ENCODE assay signal across 27 cellular contexts in the genomic region with DNA sequence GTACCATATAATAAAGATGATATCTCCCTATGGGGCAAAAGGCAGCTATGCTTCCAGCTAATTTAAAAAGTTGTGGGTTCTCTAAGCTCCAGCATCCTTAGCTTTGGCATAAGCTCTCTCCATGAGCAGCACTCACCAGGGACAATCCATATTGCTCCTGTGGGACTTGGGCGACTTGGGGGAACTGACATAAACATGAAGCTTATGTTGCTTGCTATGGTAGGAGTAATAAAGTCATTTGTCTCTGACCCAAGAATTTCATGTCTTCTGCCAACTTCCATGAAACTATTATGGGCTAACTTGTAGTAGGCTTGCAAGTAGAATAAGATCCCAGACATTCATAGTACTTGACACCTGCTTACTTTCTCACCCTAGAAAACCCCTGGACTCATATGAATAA.
"Had no signal": no experiment of that assay in that cellular context is flagged by ENCODE, and none has a peak within 500 bp of the region (broad histone marks: within the 10 kb centered on the region; RNA-seq: fewer than 3 reads in every experiment).

No MANE protein-coding gene starts in this region.

- FAIRE-seq: pancreas, small intestine had no signal

- H3K27me3 ChIP-seq: neutrophil, pancreas, right lobe of liver, sigmoid colon, stomach, thyroid gland, transverse colon, upper lobe of right lung, uterus had no signal

- H3K27ac Mint-ChIP-seq: naive thymus-derived CD8-positive, alpha-beta T cell; natural killer cell treated with Interleukin-12 subunit alpha and Interleukin-12 subunit beta and Interleukin-15 and Interleukin-18, amount 100 ng/mL, for 72 hours; nephron progenitor cell; stimulated activated effector memory CD8-positive, alpha-beta T cell treated with anti-CD3 and anti-CD28 coated beads, Interleukin-12 subunit alpha, Interleukin-12 subunit beta, amount 100 ng/mL, for 72 hours; stimulated activated naive B cell treated with anti-CD40 and anti-IgM and Interleukin-4, amounts not matched to agents 10 μg/mL and 1 μg/mL and 100 μg/mL, for 72 hours; stimulated activated naive CD8-positive, alpha-beta T cell treated with anti-CD3 and anti-CD28 coated beads, Interleukin-15, Interleukin-2, amounts not matched to agents 100 ng/mL and 50 ng/mL, for 24 hours; type B pancreatic cell had no signal

- H3K4me3 Mint-ChIP-seq: naive thymus-derived CD8-positive, alpha-beta T cell; natural killer cell treated with Interleukin-12 subunit alpha and Interleukin-12 subunit beta and Interleukin-15 and Interleukin-18, amount 100 ng/mL, for 72 hours; nephron progenitor cell; neural crest cell; stimulated activated effector memory CD8-positive, alpha-beta T cell treated with anti-CD3 and anti-CD28 coated beads, Interleukin-12 subunit alpha, Interleukin-12 subunit beta, amount 100 ng/mL, for 72 hours; stimulated activated naive B cell treated with anti-CD40 and anti-IgM and Interleukin-4, amounts not matched to agents 10 μg/mL and 1 μg/mL and 100 μg/mL, for 72 hours; stimulated activated naive CD8-positive, alpha-beta T cell treated with anti-CD3 and anti-CD28 coated beads, Interleukin-15, Interleukin-2, amounts not matched to agents 100 ng/mL and 50 ng/mL, for 24 hours; type B pancreatic cell had no signal

- H3K9me3 ChIP-seq: neutrophil, pancreas, prostate gland, right lobe of liver, stomach, thoracic aorta, thyroid gland, transverse colon, upper lobe of right lung, uterus had no signal

- H3K9me3 Mint-ChIP-seq: natural killer cell treated with Interleukin-12 subunit alpha and Interleukin-12 subunit beta and Interleukin-15 and Interleukin-18, amount 100 ng/mL, for 72 hours; stimulated activated effector memory CD8-positive, alpha-beta T cell treated with anti-CD3 and anti-CD28 coated beads, Interleukin-12 subunit alpha, Interleukin-12 subunit beta, amount 100 ng/mL, for 72 hours; stimulated activated naive CD8-positive, alpha-beta T cell treated with anti-CD3 and anti-CD28 coated beads, Interleukin-15, Interleukin-2, amounts not matched to agents 100 ng/mL and 50 ng/mL, for 24 hours had no signal

- DNase-seq: naive thymus-derived CD8-positive, alpha-beta T cell; nephron progenitor cell; nucleus accumbens; pancreas; right cardiac atrium; right lobe of liver; sigmoid colon; small intestine; stimulated activated CD4-positive, alpha-beta T cell treated with anti-CD3 and anti-CD28 coated beads, Interleukin-15, amount 100 ng/mL, for 24 hours; stimulated activated CD4-positive, alpha-beta T cell treated with anti-CD3 and anti-CD28 coated beads, Interleukin-2, amount 100 ng/mL, for 24 hours; stimulated activated CD4-positive, alpha-beta T cell treated with anti-CD3 and anti-CD28 coated beads, Interleukin-2, amount 100 ng/mL, for 48 hours; stimulated activated CD4-positive, alpha-beta T cell treated with anti-CD3 and anti-CD28 coated beads, Interleukin-4, amount 100 ng/mL, for 24 hours; stimulated activated naive B cell treated with anti-CD40 and anti-IgM and Interleukin-4, amounts not matched to agents 10 μg/mL and 1 μg/mL and 100 μg/mL, for 72 hours; stimulated activated naive CD4-positive, alpha-beta T cell treated with Interleukin-2 at 50 U/mL for 16 hours; stomach; thyroid gland; transverse colon; upper lobe of right lung; uterus had no signal

- H3K36me3 Mint-ChIP-seq: natural killer cell treated with Interleukin-12 subunit alpha and Interleukin-12 subunit beta and Interleukin-15 and Interleukin-18, amount 100 ng/mL, for 72 hours; stimulated activated effector memory CD8-positive, alpha-beta T cell treated with anti-CD3 and anti-CD28 coated beads, Interleukin-12 subunit alpha, Interleukin-12 subunit beta, amount 100 ng/mL, for 72 hours; type B pancreatic cell had no signal

- H3K4me3 ChIP-seq: pancreas, prostate gland, right lobe of liver, sigmoid colon, stomach, thoracic aorta, thyroid gland, transverse colon, upper lobe of right lung, uterus had no signal

- H3K4me1 ChIP-seq: pancreas, prostate gland, right lobe of liver, sigmoid colon, stomach, thyroid gland, transverse colon, upper lobe of right lung, uterus had no signal

- H3K36me3 ChIP-seq: neutrophil, pancreas, prostate gland, right lobe of liver, sigmoid colon, stomach, thoracic aorta, thyroid gland, transverse colon, upper lobe of right lung, uterus had no signal

- H3K4me1 Mint-ChIP-seq: naive thymus-derived CD8-positive, alpha-beta T cell; nephron progenitor cell; neural crest cell; stimulated activated effector memory CD8-positive, alpha-beta T cell treated with anti-CD3 and anti-CD28 coated beads, Interleukin-12 subunit alpha, Interleukin-12 subunit beta, amount 100 ng/mL, for 72 hours; stimulated activated naive B cell treated with anti-CD40 and anti-IgM and Interleukin-4, amounts not matched to agents 10 μg/mL and 1 μg/mL and 100 μg/mL, for 72 hours had no signal

- H3K27ac ChIP-seq: neutrophil, pancreas, prostate gland, right lobe of liver, sigmoid colon, stomach, thoracic aorta, thyroid gland, transverse colon, upper lobe of right lung, uterus had no signal
